In the genomic region with DNA sequence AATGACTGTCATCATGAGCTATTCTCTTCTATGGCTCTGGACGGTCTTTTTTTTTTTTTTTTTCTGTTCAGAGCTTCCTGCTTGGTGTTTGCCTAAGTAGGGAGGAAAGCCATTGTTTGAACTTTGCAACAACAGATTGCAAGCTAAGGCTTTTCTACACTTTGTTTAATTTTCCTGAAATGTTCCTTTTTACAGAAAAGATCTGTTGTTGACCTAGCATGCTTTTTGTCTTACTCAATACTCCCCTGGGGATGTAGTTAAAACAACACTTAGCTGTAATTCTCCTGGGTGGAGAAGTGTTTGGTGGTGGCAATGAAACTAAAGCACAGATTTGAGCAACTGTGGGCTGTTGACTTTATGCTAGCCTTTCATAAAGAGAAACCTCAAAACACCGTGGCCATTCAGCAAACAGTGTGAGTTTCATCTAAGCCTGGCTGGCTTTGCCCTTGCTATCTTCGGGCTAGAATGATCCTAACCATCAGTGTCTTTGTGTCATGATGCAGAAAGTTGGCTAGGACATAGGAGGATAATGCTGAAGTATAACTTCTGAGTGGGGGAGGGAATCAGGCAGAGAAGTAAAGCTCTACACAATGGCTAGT, we compare ENCODE assay signal across 9 cellular contexts.
DNase-seq lines count a peak whose midpoint lies in the region; ATAC-seq and TF ChIP-seq lines count a peak whose summit lies in the region.
"Had no signal": no experiment of that assay in that cellular context is flagged by ENCODE, and none has a peak within 500 bp of the region (broad histone marks: within the 10 kb centered on the region; RNA-seq: fewer than 3 reads in every experiment).

No MANE protein-coding gene starts in this region.

- peak overlapping the region; percentile 10 for H3K4me3 ChIP-seq in SJSA1
- H3K4me3 ChIP-seq in transverse colon = no peak overlapping the region

- no peak for TF ChIP-seq EP300 in transverse colon (IDR thresholded peaks at IDR 0.05; ENCODE audit: low read depth)

- ATAC-seq in HG02938 (IDR thresholded peaks at IDR 0.05; ENCODE audit: unreplicated experiment) (peak; percentile 85), left cardiac atrium (peak; percentile 57 to 58)

- H3K27me3 ChIP-seq in SJSA1 (replicated peaks) (no peaks in the 10 kb centered on the region), transverse colon (no peaks in the 10 kb centered on the region)

- DNase-seq in activated naive CD4-positive, alpha-beta T cell treated with anti-CD3 and anti-CD28 coated beads for 36 hours = peak; percentile 40
- no peak for DNase-seq in activated naive CD4-positive, alpha-beta T cell (lab: John Stamatoyannopoulos, UW)
- peak; percentile 52 to 87 for DNase-seq in SJSA1 (ENCODE audit: low read depth in 1 of 2, low spot score in 2 of 2)
- DNase-seq in left cardiac atrium = no peak
- no peak for DNase-seq in transverse colon
- DNase-seq in NCI-H1048 (lab: John Stamatoyannopoulos, UW) = no peak
- DNase-seq in stimulated activated naive CD4-positive, alpha-beta T cell treated with Interleukin-2 at 50 U/mL for 16 hours (lab: John Stamatoyannopoulos, UW) = no peak

- no peak for TF ChIP-seq CTCF in transverse colon (IDR thresholded peaks at IDR 0.05)

- CTCF ChIA-PET in activated naive CD4-positive, alpha-beta T cell treated with anti-CD3 and anti-CD28 coated beads for 36 hours (lab: Charles Lee) = interaction anchor here (0.6 to 1.5 kb wide), 4 partner anchors 10 to 1406 kb away, joined by 3 to 10 read pairs (median 3); no protein-coding TSS in a partner anchor

- H3K4me1 ChIP-seq in SJSA1 (replicated peaks) (peaks cover 52% of the 10 kb centered on the region), transverse colon (peaks cover 4 to 40% (median 9%) of the 10 kb centered on the region in 4 donors)

- H3K27ac Mint-ChIP-seq in activated naive CD4-positive, alpha-beta T cell treated with anti-CD3 and anti-CD28 coated beads for 36 hours = no peak overlapping the region

- 20% methylated on average over 1 to 3 of the region's 3 CpGs for WGBS in transverse colon (ENCODE audit: low coverage in 1 of 2), 2 donors

- in situ Hi-C loops in transverse colon (cut with MboI; ENCODE audit: low pct_ligation_motif_present in 1 of 4, low pct_unique_long_range_greater_than_20kb in 1 of 4, low sequenced_read_pairs in 3 of 4) = no loop called here

- no peaks in the 10 kb centered on the region for H3K27me3 Mint-ChIP-seq in activated naive CD4-positive, alpha-beta T cell treated with anti-CD3 and anti-CD28 coated beads for 36 hours (ENCODE audit: low read depth)

- intact Hi-C loops in activated naive CD4-positive, alpha-beta T cell treated with anti-CD3 and anti-CD28 coated beads for 36 hours (cut with micrococcal nuclease) = no loop called here
- intact Hi-C loops in left cardiac atrium (cut with DNase I) (no loop called here), transverse colon (cut with DNase I; ENCODE audit: low total_unique reads) (no loop called here)

- no peaks in the 10 kb centered on the region for H3K9me3 ChIP-seq in SJSA1 (replicated peaks)
- H3K9me3 ChIP-seq in transverse colon = no peaks in the 10 kb centered on the region

- peaks cover 57% of the 10 kb centered on the region for H3K4me1 Mint-ChIP-seq in activated naive CD4-positive, alpha-beta T cell treated with anti-CD3 and anti-CD28 coated beads for 36 hours (ENCODE audit: low read depth)

- H3K27ac ChIP-seq in SJSA1 (peak overlapping the region; percentile 68), transverse colon (peak overlapping the region; percentile 58 to 75 (median 72))

- H3K4me3 Mint-ChIP-seq in activated naive CD4-positive, alpha-beta T cell treated with anti-CD3 and anti-CD28 coated beads for 36 hours = no peak overlapping the region

- H3K36me3 ChIP-seq in SJSA1 (no peaks in the 10 kb centered on the region), transverse colon (no peaks in the 10 kb centered on the region)

- no peak for TF ChIP-seq POLR2A in transverse colon (IDR thresholded peaks at IDR 0.05)

- no peaks in the 10 kb centered on the region for H3K9me3 Mint-ChIP-seq in activated naive CD4-positive, alpha-beta T cell treated with anti-CD3 and anti-CD28 coated beads for 36 hours
- H3K9me3 Mint-ChIP-seq: brain had no signal

- no peaks in the 10 kb centered on the region for H3K36me3 Mint-ChIP-seq in activated naive CD4-positive, alpha-beta T cell treated with anti-CD3 and anti-CD28 coated beads for 36 hours (ENCODE audit: low read depth)
- H3K36me3 Mint-ChIP-seq: brain had no signal

Comparison
In these comparisons a context has a peak if more than half of its experiments do, and no peak if none do; other contexts are left out.
1. DNase-seq: peak in activated naive CD4-positive, alpha-beta T cell treated with anti-CD3 and anti-CD28 coated beads for 36 hours (single experiment) and SJSA1 (2 of 2); none in activated naive CD4-positive, alpha-beta T cell (0 of 4), left cardiac atrium (single experiment), transverse colon (single experiment), NCI-H1048 (single experiment) and stimulated activated naive CD4-positive, alpha-beta T cell treated with Interleukin-2 at 50 U/mL for 16 hours (single experiment).